ENCODE assay signal across 28 cellular contexts in genomic region chr12:27674989-27675388, GRCh38. TPM values are rescaled to one million over a fixed set of nuclear protein-coding genes. Genes with fewer than 3 reads are reported as not detected.
"Had no signal": no experiment of that assay in that cellular context is flagged by ENCODE, and none has a peak within 500 bp of the region (broad histone marks: within the 10 kb centered on the region; RNA-seq: fewer than 3 reads in every experiment).

No MANE protein-coding gene starts in this region.

- H3K9me3 ChIP-seq: colonic mucosa, esophagus muscularis mucosa, gastroesophageal sphincter, heart left ventricle, ovary, psoas muscle, right lobe of liver, stomach, tibial artery had no signal

- H3K36me3 ChIP-seq: colonic mucosa, ovary had no signal

- H3K4me3 ChIP-seq: colonic mucosa, esophagus muscularis mucosa, gastroesophageal sphincter, heart left ventricle, hepatocyte, lung, ovary, psoas muscle, right lobe of liver, smooth muscle cell, stomach, tibial artery had no signal

- H3K4me1 ChIP-seq: colonic mucosa, foreskin keratinocyte, right lobe of liver had no signal

- H3K27me3 ChIP-seq: colonic mucosa, esophagus muscularis mucosa, foreskin keratinocyte, gastroesophageal sphincter, heart left ventricle, hepatocyte, ovary, right lobe of liver, stomach, tibial artery had no signal

- FAIRE-seq: endothelial cell of umbilical vein, islet of Langerhans, urothelium cell line had no signal

- DNase-seq: colonic mucosa; effector CD8-positive, alpha-beta T cell; foreskin keratinocyte; heart left ventricle; left colon; natural killer cell; occipital lobe; ovary; posterior cingulate gyrus; psoas muscle; right lobe of liver; stimulated activated CD4-positive, alpha-beta T cell treated with anti-CD3 and anti-CD28 coated beads, Interleukin-12 subunit alpha, Interleukin-12 subunit beta, amount 100 ng/mL, for 4 hours; stimulated activated CD4-positive, alpha-beta T cell treated with anti-CD3 and anti-CD28 coated beads, Interleukin-1b, Interleukin-23, amount 100 ng/mL, for 48 hours; stimulated activated CD4-positive, alpha-beta T cell treated with anti-CD3 and anti-CD28 coated beads, Interleukin-4, amount 100 ng/mL, for 1 hour; stimulated activated CD8-positive, alpha-beta memory T cell treated with anti-CD3 and anti-CD28 coated beads, Interleukin-4, amount 100 ng/mL, for 48 hours; stimulated activated naive CD4-positive, alpha-beta T cell treated with Interleukin-2 at 50 U/mL for 16 hours; stomach; tibial artery had no signal

- H3K27ac ChIP-seq: colonic mucosa, esophagus muscularis mucosa, foreskin keratinocyte, gastroesophageal sphincter, hepatocyte, ovary, psoas muscle, right lobe of liver, stomach had no signal

- ATAC-seq: foreskin keratinocyte, gastroesophageal sphincter, left colon, natural killer cell, right lobe of liver had no signal

RNA-seq across cellular contexts. Expression of gene REP15, which starts 21.3 kb away (rescaled TPM):
- total RNA-seq: epithelial cell of proximal tubule, mononuclear cell, natural killer cell had no signal
